17 cellular contexts compared by ENCODE assay signal in the genomic region with DNA sequence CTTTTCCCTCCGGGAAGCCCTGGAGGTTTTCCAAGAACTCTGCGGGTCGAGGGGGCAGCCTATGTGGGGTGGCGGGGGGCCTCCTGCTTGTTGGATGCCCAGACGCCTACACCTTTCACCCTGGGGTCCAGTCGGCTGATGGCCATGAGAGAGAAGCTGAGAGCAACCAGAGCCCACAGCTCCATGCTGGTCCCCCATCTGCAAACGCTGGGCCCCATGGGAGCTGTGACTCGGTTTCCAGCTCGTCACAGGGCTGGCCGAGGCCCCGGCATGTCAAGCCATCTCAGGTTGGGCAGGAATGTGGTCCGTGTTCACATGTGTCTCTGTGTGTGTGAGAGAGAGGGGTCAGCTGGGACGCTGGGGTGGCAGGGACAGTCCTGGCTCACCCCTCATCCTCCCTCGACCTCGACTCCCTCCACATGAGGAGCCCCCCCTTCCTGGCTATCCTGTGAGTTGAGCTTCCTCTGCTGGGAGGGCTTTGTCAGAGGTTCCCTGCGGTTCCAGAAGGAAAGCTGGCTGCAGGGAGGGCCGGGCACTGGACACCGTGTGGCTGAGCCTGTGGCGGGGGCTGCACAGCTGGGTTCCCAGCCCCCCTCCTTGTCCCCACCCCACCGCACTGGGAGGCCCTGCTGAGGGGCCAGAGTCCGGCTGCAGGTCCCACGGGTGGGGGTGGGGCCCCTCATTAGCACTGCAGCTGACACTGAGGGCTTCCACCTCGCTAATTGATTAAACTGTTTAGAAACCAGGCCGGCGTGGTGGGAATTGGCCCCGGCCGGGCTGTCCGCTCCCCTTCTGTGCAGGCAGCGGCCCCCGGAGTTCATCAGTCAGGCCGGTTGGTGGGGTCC. TPM values are rescaled to one million over a fixed set of nuclear protein-coding genes. Genes with fewer than 3 reads are reported as not detected.
DNase-seq lines count a peak whose midpoint lies in the region; ATAC-seq, FAIRE-seq and TF ChIP-seq lines count a peak whose summit lies in the region.
"Had no signal": no experiment of that assay in that cellular context is flagged by ENCODE, and none has a peak within 500 bp of the region (broad histone marks: within the 10 kb centered on the region; RNA-seq: fewer than 3 reads in every experiment).

No MANE protein-coding gene starts in this region.

- TF ChIP-seq POLR2A in endothelial cell of umbilical vein (IDR thresholded peaks at IDR 0.05; ENCODE audit: low read depth, low read length) (no peak), thyroid gland (IDR thresholded peaks at IDR 0.05) (no peak)

- POLR2A ChIA-PET in endothelial cell of umbilical vein (lab: Charles Lee) (no interaction called here), T-cell (lab: Charles Lee) (no interaction called here)

- peaks cover 4% of the 10 kb centered on the region for H3K9me3 ChIP-seq in WERI-Rb-1 (ENCODE audit: severe bottlenecking)
- no peaks in the 10 kb centered on the region for H3K9me3 ChIP-seq in endothelial cell of umbilical vein (replicated peaks; ENCODE audit: control insufficient read depth, insufficient read depth, low read length)
- no peaks in the 10 kb centered on the region for H3K9me3 ChIP-seq in thyroid gland
- H3K9me3 ChIP-seq: upper lobe of right lung had no signal

- H3K4me3 Mint-ChIP-seq in mesothelial cell of epicardium (no peak overlapping the region), T-cell (no peak overlapping the region), Calu3 (ENCODE audit: low read depth, unreplicated experiment) (no peak overlapping the region)
- H3K4me3 Mint-ChIP-seq: CD4-positive, CD25-positive, alpha-beta regulatory T cell; T-helper 1 cell treated with Interleukin-12 subunit alpha and Interleukin-12 subunit beta and Interleukin-4 antibody, amounts not matched to agents 30 μg/mL and 1 μg/mL, for 36 hours had no signal

- H3K4me1 Mint-ChIP-seq in mesothelial cell of epicardium (peaks cover 45% of the 10 kb centered on the region), T-cell (peaks cover 2 to 11% (median 9%) of the 10 kb centered on the region in 3 donors), Calu3 (ENCODE audit: low read depth, unreplicated experiment) (peaks cover 23% of the 10 kb centered on the region)

- dilution Hi-C loops in endothelial cell of umbilical vein (cut with MboI; ENCODE audit: extremely low pct_ligation_motif_present, low sequenced_read_pairs): no loop called here

- H3K27ac Mint-ChIP-seq in mesothelial cell of epicardium (peak overlapping the region; percentile 97), T-cell (no peak overlapping the region), Calu3 (ENCODE audit: unreplicated experiment) (no peak overlapping the region)
- H3K27ac Mint-ChIP-seq: CD4-positive, CD25-positive, alpha-beta regulatory T cell; T-helper 1 cell treated with Interleukin-12 subunit alpha and Interleukin-12 subunit beta and Interleukin-4 antibody, amounts not matched to agents 30 μg/mL and 1 μg/mL, for 36 hours had no signal

- H3K36me3 ChIP-seq in WERI-Rb-1: no peaks in the 10 kb centered on the region
- peaks cover 6 to 26% of the 10 kb centered on the region in 2 experiments for H3K36me3 ChIP-seq in endothelial cell of umbilical vein (ENCODE audit: control insufficient read depth in 2 of 2, extremely low read depth in 1 of 2, insufficient read depth in 2 of 2, low read length in 2 of 2)
- peaks cover 24 to 27% of the 10 kb centered on the region in 2 donors for H3K36me3 ChIP-seq in thyroid gland

- H3K79me2 ChIP-seq in endothelial cell of umbilical vein (ENCODE audit: control insufficient read depth, insufficient read depth, low read length): no peaks in the 10 kb centered on the region

- H3K9me3 Mint-ChIP-seq in mesothelial cell of epicardium: no peaks in the 10 kb centered on the region
- H3K9me3 Mint-ChIP-seq in T-cell: no peaks in the 10 kb centered on the region
- no peaks in the 10 kb centered on the region for H3K9me3 Mint-ChIP-seq in Calu3 (ENCODE audit: low read depth, unreplicated experiment)
- H3K9me3 Mint-ChIP-seq: CD4-positive, CD25-positive, alpha-beta regulatory T cell; HFFc6; T-helper 1 cell treated with Interleukin-12 subunit alpha and Interleukin-12 subunit beta and Interleukin-4 antibody, amounts not matched to agents 30 μg/mL and 1 μg/mL, for 36 hours had no signal

- FAIRE-seq in endothelial cell of umbilical vein (lab: Jason Lieb, UNC): no peak

- 36 to 38% methylated on average over 16 to 18 of the region's 31 CpGs for WGBS in thyroid gland, 2 donors

- no peak overlapping the region for H3K4me2 ChIP-seq in endothelial cell of umbilical vein (ENCODE audit: insufficient read depth, low read length)
- H3K4me2 ChIP-seq: PC-9 had no signal

- no peak overlapping the region for H3K9ac ChIP-seq in endothelial cell of umbilical vein (replicated peaks; ENCODE audit: extremely low read depth, insufficient read depth, low read length)

- H3K4me1 ChIP-seq in endothelial cell of umbilical vein (ENCODE audit: control insufficient read depth, extremely low read depth, insufficient read depth, low read length) (peaks cover 5% of the 10 kb centered on the region), thyroid gland (peaks cover 49 to 61% of the 10 kb centered on the region in 2 donors)

- H3K27ac ChIP-seq in WERI-Rb-1 (no peak overlapping the region), endothelial cell of umbilical vein (ENCODE audit: insufficient read depth, low read depth, low read length) (no peak overlapping the region), thyroid gland (peak overlapping the region; percentile 89 to 98 (median 89))
- H3K27ac ChIP-seq: PC-9, upper lobe of right lung had no signal

- intact Hi-C loops in endothelial cell of umbilical vein (cut with micrococcal nuclease): no loop called here
- intact Hi-C loops in thyroid gland (cut with DNase I): no loop called here
- intact Hi-C loops in Calu3 (cut with micrococcal nuclease; ENCODE audit: unreplicated experiment): no loop called here

- BruUV-seq in endothelial cell of umbilical vein (replicated peaks; lab: Mats Ljungman, UMichigan) (no TSS peak), Calu3 (replicated peaks; lab: Mats Ljungman, UMichigan) (no TSS peak)

- no peak for ATAC-seq in T-cell (replicated peaks in 1 of 4)

- H4K20me1 ChIP-seq in endothelial cell of umbilical vein (replicated peaks; ENCODE audit: control insufficient read depth, extremely low read depth, insufficient read depth, low read length): no peaks in the 10 kb centered on the region

- H3K27me3 Mint-ChIP-seq in mesothelial cell of epicardium (ENCODE audit: low read depth) (no peaks in the 10 kb centered on the region), T-cell (peaks cover 6 to 15% of the 10 kb centered on the region in 2 donors), Calu3 (ENCODE audit: unreplicated experiment) (no peaks in the 10 kb centered on the region)

- no peaks in the 10 kb centered on the region for H3K9me1 ChIP-seq in endothelial cell of umbilical vein (replicated peaks; ENCODE audit: control insufficient read depth, extremely low read depth, insufficient read depth, low read length)

- no peaks in the 10 kb centered on the region for H3K27me3 ChIP-seq in WERI-Rb-1 (ENCODE audit: insufficient read depth, low read depth, severe bottlenecking)
- no peaks in the 10 kb centered on the region for H3K27me3 ChIP-seq in endothelial cell of umbilical vein (ENCODE audit: control insufficient read depth in 2 of 2, insufficient read depth in 2 of 2, low read length in 2 of 2)
- H3K27me3 ChIP-seq in thyroid gland: no peaks in the 10 kb centered on the region
- H3K27me3 ChIP-seq: upper lobe of right lung had no signal

- CTCF ChIA-PET in endothelial cell of umbilical vein (lab: Charles Lee): interaction anchor here (1.5 kb wide), 1 partner anchor 12 kb away, joined by 3 read pairs; no protein-coding TSS in a partner anchor
- CTCF ChIA-PET in T-cell (lab: Charles Lee): no interaction called here
- CTCF ChIA-PET in Calu3 (lab: Charles Lee): no interaction called here

- H3K36me3 Mint-ChIP-seq in mesothelial cell of epicardium (peaks cover 12% of the 10 kb centered on the region), T-cell (peaks cover 7% of the 10 kb centered on the region), Calu3 (ENCODE audit: insufficient read depth, unreplicated experiment) (peaks cover 62% of the 10 kb centered on the region)
- H3K36me3 Mint-ChIP-seq: CD4-positive, CD25-positive, alpha-beta regulatory T cell had no signal

- DNase-seq in WERI-Rb-1 (peak; percentile 47), endothelial cell of umbilical vein (ENCODE audit: low read depth, low spot score) (no peak), mesothelial cell of epicardium (ENCODE audit: low spot score in 2 of 2, unreplicated experiment in 2 of 2) (no peak), thyroid gland (no peak), T-cell (no peak), AG08395 (ENCODE audit: low spot score) (no peak), MV-4-11 (lab: John Stamatoyannopoulos, UW) (no peak), Calu3 (no peak)
- DNase-seq: activated CD4-positive, alpha-beta T cell treated with anti-CD3 and anti-CD28 coated beads for 1 hour; CD4-positive, CD25-positive, alpha-beta regulatory T cell; HFFc6; NCI-H1694; NCI-H510A; PC-9; posterior cingulate gyrus; upper lobe of right lung had no signal

- H2AFZ ChIP-seq in endothelial cell of umbilical vein (ENCODE audit: low read depth, low read length): no peak overlapping the region
- H2AFZ ChIP-seq: PC-9 had no signal

- H3K4me3 ChIP-seq in WERI-Rb-1 (ENCODE audit: low read depth, low read length) (no peak overlapping the region), endothelial cell of umbilical vein (replicated peaks in 1 of 3; ENCODE audit: insufficient read depth in 1 of 3, low read depth in 1 of 3, low read length in 3 of 3) (no peak overlapping the region), thyroid gland (replicated peaks in 1 of 3) (no peak overlapping the region)
- H3K4me3 ChIP-seq: PC-9, upper lobe of right lung had no signal

- TF ChIP-seq CTCF in WERI-Rb-1 (IDR thresholded peaks at IDR 0.05; ENCODE audit: low read depth, low read length) (no peak), endothelial cell of umbilical vein (IDR thresholded peaks at IDR 0.05; ENCODE audit: extremely low read depth in 1 of 2, insufficient read depth in 1 of 2, low read depth in 1 of 2, low read length in 2 of 2) (no peak), mesothelial cell of epicardium (IDR thresholded peaks at IDR 0.05; ENCODE audit: unreplicated experiment) (no peak), thyroid gland (IDR thresholded peaks at IDR 0.05) (no peak), Calu3 (IDR thresholded peaks at IDR 0.05; ENCODE audit: unreplicated experiment) (no peak)

RNA-seq across cellular contexts. Expression of gene METRNL, which starts 19.1 kb away (rescaled TPM):
- total RNA-seq in endothelial cell of umbilical vein (29.5 and 36.6 TPM in 2 replicates), mesothelial cell of epicardium (105 to 106 TPM (median 106 TPM) in 3 replicates), thyroid gland (10 to 100 TPM; 57.5 to 89.7 (median 73.3) TPM), T-cell (10 to 100 TPM in 3 of 5 donors, 1 to 10 TPM in 2; 7.0 to 50.8 (median 11.9) TPM), Calu3 (2022) (29.0 and 40.9 TPM in 2 replicates)
- 54.4 and 67.5 TPM in 2 replicates for polyA plus RNA-seq in endothelial cell of umbilical vein
- polyA plus RNA-seq in endothelial cell of umbilical vein (2011; cell fraction: cytosol; rRNA removed): 21.5 and 36.2 TPM in 2 replicates
- polyA plus RNA-seq in endothelial cell of umbilical vein (2011; cell fraction: nucleus; rRNA removed): 13.5 and 18.3 TPM in 2 replicates
- polyA plus RNA-seq in endothelial cell of umbilical vein (2012): 19.0 and 36.8 TPM in 2 replicates
- polyA minus RNA-seq in endothelial cell of umbilical vein: 20.0 and 21.3 TPM in 2 replicates
- 62.9 TPM for polyA minus RNA-seq in endothelial cell of umbilical vein (2011; cell fraction: cytosol; rRNA and poly(A)+ RNA removed)
- polyA minus RNA-seq in endothelial cell of umbilical vein (2011; cell fraction: nucleus; rRNA and poly(A)+ RNA removed): 5.6 and 13.3 TPM in 2 replicates

Comparison
In these comparisons a context has a peak if more than half of its experiments do, and no peak if none do; other contexts are left out.
1. H3K27ac ChIP-seq: peak in thyroid gland (3 of 3); none in WERI-Rb-1 (single experiment) and endothelial cell of umbilical vein (single experiment).